In genomic region chr7:137871173-137871915, GRCh38 we compare ENCODE assay signal across 1 cellular context.
TF ChIP-seq lines count a peak whose summit lies in the region.

No MANE protein-coding gene starts in this region.

TF ChIP-seq in GM12878, 131 proteins besides CTCF, POLR2A, EP300 and RAD21 (continued from another document):
- TF ChIP-seq RUNX3 (IDR thresholded peaks at IDR 0.05; ENCODE audit: low read length) (no peak), BCLAF1 (IDR thresholded peaks at IDR 0.05) (no peak), ZBTB4 (CRISPR knock-in tag; IDR thresholded peaks at IDR 0.05) (no peak), IRF3 (IDR thresholded peaks at IDR 0.05) (no peak), POLR2AphosphoS5 (IDR thresholded peaks at IDR 0.05; ENCODE audit: low read length) (no peak), SUPT20H (IDR thresholded peaks at IDR 0.05; ENCODE audit: borderline replicate concordance, control insufficient read depth, low read depth, low read length) (no peak), SREBF1 (IDR thresholded peaks at IDR 0.05; ENCODE audit: low read length) (no peak), ZNF622 (IDR thresholded peaks at IDR 0.05) (no peak)
